Comparison of ENCODE assay signal across 15 cellular contexts in the genomic region with DNA sequence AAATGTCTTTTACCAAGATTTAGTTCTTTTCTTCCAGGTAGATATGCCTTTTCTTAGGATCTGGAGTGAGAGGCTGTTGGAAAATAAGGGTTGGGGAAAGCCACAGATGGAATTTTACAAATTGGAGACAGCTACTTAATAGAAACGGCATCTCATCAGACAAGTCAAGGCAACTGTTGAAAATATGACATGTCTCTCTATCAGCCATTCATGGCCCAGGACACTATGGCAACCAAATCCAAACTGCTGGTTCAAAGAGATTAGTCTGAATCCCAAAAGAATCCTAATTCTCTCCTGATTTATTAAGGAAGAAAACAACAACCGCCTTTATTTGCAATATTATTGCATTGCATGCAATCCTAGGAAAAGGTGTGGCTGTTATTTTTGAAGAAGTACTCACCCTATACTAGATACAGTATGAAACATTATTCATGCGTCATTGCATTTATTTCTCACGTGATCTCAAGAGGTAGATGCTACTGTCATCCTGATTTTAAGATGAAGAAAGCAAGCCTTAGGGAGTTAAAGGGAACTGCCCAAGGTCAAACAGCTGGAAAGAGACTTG. TPM values are rescaled to one million over a fixed set of nuclear protein-coding genes. Genes with fewer than 3 reads are reported as not detected.
"Had no signal": no experiment of that assay in that cellular context is flagged by ENCODE, and none has a peak within 500 bp of the region (broad histone marks: within the 10 kb centered on the region; RNA-seq: fewer than 3 reads in every experiment).

No MANE protein-coding gene starts in this region.

- H3K36me3 ChIP-seq: cardiac muscle cell, left ventricle myocardium inferior, sigmoid colon, upper lobe of right lung had no signal

- H3K27me3 ChIP-seq: sigmoid colon, upper lobe of right lung had no signal

- ATAC-seq: activated T-cell treated with anti-CD3 and anti-CD28 coated beads, Interleukin-2, amount 50 U/mL, for 4 hours; stimulated activated naive B cell treated with anti-CD40 and anti-IgM and Interleukin-4, amounts not matched to agents 10 μg/mL and 1 μg/mL and 100 μg/mL, for 72 hours; T-cell; upper lobe of right lung had no signal

- H3K4me3 ChIP-seq: cardiac muscle cell, left ventricle myocardium inferior, sigmoid colon, upper lobe of right lung had no signal

- H3K4me1 ChIP-seq: left ventricle myocardium inferior, sigmoid colon, upper lobe of right lung had no signal

- H3K27ac ChIP-seq: cardiac muscle cell, left ventricle myocardium inferior, sigmoid colon, upper lobe of right lung had no signal

- H3K9me3 ChIP-seq: sigmoid colon, upper lobe of right lung had no signal

- DNase-seq: activated CD4-positive, alpha-beta T cell treated with anti-CD3 and anti-CD28 coated beads, Interleukin-2, amount 10 ng/mL, durations not matched to agents 7 days and 5 days; activated CD8-positive, alpha-beta memory T cell treated with anti-CD3 and anti-CD28 coated beads, Interleukin-2, amount 50 U/mL, for 4 hours; activated effector memory CD4-positive, alpha-beta T cell treated with anti-CD3 and anti-CD28 coated beads, Interleukin-2, amount 50 U/mL, for 16 hours; activated T-cell treated with anti-CD3 and anti-CD28 coated beads, Interleukin-2, amount 50 U/mL, for 4 hours; effector memory CD4-positive, alpha-beta T cell; hypothalamus; left ventricle myocardium inferior; nephron progenitor cell; occipital lobe; sigmoid colon; stimulated activated naive B cell treated with anti-CD40 and anti-IgM and Interleukin-4, amounts not matched to agents 10 μg/mL and 1 μg/mL and 100 μg/mL, for 72 hours; T-cell; upper lobe of right lung had no signal

RNA-seq across cellular contexts. Expression of a gene that starts 44.2 kb away (rescaled TPM):
- polyA plus RNA-seq: endothelial cell of umbilical vein had no signal
